ENCODE assay signal across 15 cellular contexts in genomic region chrY:25643024-25643915, GRCh38. TPM values are rescaled to one million over a fixed set of nuclear protein-coding genes. Genes with fewer than 3 reads are reported as not detected.
DNase-seq lines count a peak whose midpoint lies in the region; ATAC-seq, FAIRE-seq and TF ChIP-seq lines count a peak whose summit lies in the region.
"Not testable (repeated sequence)": the region's sequence is repeated elsewhere in the genome, so short reads cannot be mapped to it uniquely, and the experiment has no call there.
"Had no signal": no experiment of that assay in that cellular context is flagged by ENCODE, and none has a peak within 500 bp of the region (broad histone marks: within the 10 kb centered on the region; RNA-seq: fewer than 3 reads in every experiment).

No MANE protein-coding gene starts in this region.

- H3K36me3 ChIP-seq in RWPE2 (ENCODE audit: low read depth); gastrocnemius medialis: not testable (repeated sequence)

- CTCF ChIA-PET in A549 (lab: Yijun Ruan, JAX): not testable (repeated sequence)

- H3K9me3 ChIP-seq in A549; RWPE2 (ENCODE audit: severe bottlenecking); gastrocnemius medialis: not testable (repeated sequence)

- ATAC-seq in A549: peak; percentile 80 to 100
- ATAC-seq in RWPE2 (ENCODE audit: low read depth): peak; percentile 91
- peak; percentile 39 for ATAC-seq in foreskin keratinocyte
- peak; percentile 63 for ATAC-seq in left ventricle myocardium superior
- peak; percentile 78 to 89 for ATAC-seq in gastrocnemius medialis

- H3K4me3 ChIP-seq in A549; RWPE2 (ENCODE audit: severe bottlenecking); gastrocnemius medialis: not testable (repeated sequence)

- not testable (repeated sequence) for H3K4me2 ChIP-seq in A549

- not testable (repeated sequence) for FAIRE-seq in A549 (lab: Jason Lieb, UNC)

- no CpG with 5 or more reads among the region's 9 CpGs for WGBS in A549 (ENCODE audit: missing lambda C conversion rate)

- intact Hi-C loops in left ventricle myocardium superior (cut with micrococcal nuclease); gastrocnemius medialis (cut with DNase I; ENCODE audit: low total_unique reads): not testable (repeated sequence)

- not testable (repeated sequence) for DNase-seq in A549 (ENCODE audit: low read depth in 1 of 2, low spot score in 1 of 2); RWPE2 (ENCODE audit: low spot score); foreskin keratinocyte; left ventricle myocardium superior; gastrocnemius medialis

- TF ChIP-seq EP300 in A549 (IDR thresholded peaks at IDR 0.05): not testable (repeated sequence)

- in situ Hi-C loops in gastrocnemius medialis (cut with MboI; ENCODE audit: low sequenced_read_pairs in 4 of 4): not testable (repeated sequence)

- not testable (repeated sequence) for H3K27ac ChIP-seq in A549; RWPE2 (ENCODE audit: poor library complexity, severe bottlenecking); foreskin keratinocyte; gastrocnemius medialis

- TF ChIP-seq RAD21 in A549 (conservative IDR thresholded peaks at IDR 0.05 in 1 of 2, IDR thresholded peaks at IDR 0.05 in 1 of 2): not testable (repeated sequence)

- not testable (repeated sequence) for H3K4me1 ChIP-seq in A549; RWPE2 (ENCODE audit: insufficient read depth, poor library complexity, severe bottlenecking); foreskin keratinocyte; gastrocnemius medialis

- not testable (repeated sequence) for H3K27me3 ChIP-seq in RWPE2 (ENCODE audit: insufficient read depth, poor library complexity, severe bottlenecking); foreskin keratinocyte; gastrocnemius medialis

- POLR2A ChIA-PET in A549 (lab: Yijun Ruan, JAX): not testable (repeated sequence)

- not testable (repeated sequence) for TF ChIP-seq POLR2A in A549 (IDR thresholded peaks at IDR 0.05; ENCODE audit: low read length); gastrocnemius medialis (IDR thresholded peaks at IDR 0.05)

- TF ChIP-seq CTCF in A549 (IDR thresholded peaks at IDR 0.05); RWPE2 (IDR thresholded peaks at IDR 0.05; ENCODE audit: poor library complexity, severe bottlenecking); foreskin keratinocyte (conservative IDR thresholded peaks at IDR 0.05); gastrocnemius medialis (IDR thresholded peaks at IDR 0.05 in 4 of 5, conservative IDR thresholded peaks at IDR 0.05 in 1 of 5): not testable (repeated sequence)

RNA-seq across cellular contexts. Expression of gene CDY1, which starts 21.4 kb away (rescaled TPM):
- polyA plus RNA-seq in A549 (2011; rRNA removed) (not detected in 2 replicates), A549 (2017; fragmentation: RNase III; extraction: RNeasy Plus Mini Kit Qiagen cat#74134 plus additional on column Dnase treatment) (not detected in 3 replicates), foreskin keratinocyte (not detected in 2 replicates)
- not detected in 2 replicates for polyA plus RNA-seq in A549 (2012; cell fraction: cytosol; rRNA removed)
- polyA plus RNA-seq in A549 (2012; cell fraction: nucleus; rRNA removed): not detected in 2 replicates
- not detected in 2 replicates for polyA minus RNA-seq in A549 (2011; rRNA and poly(A)+ RNA removed)
- total RNA-seq in foreskin keratinocyte (not detected in 2 replicates), left ventricle myocardium superior (not detected), gastrocnemius medialis (not detected)
- total RNA-seq: A172; A673; CD4-positive, alpha-beta memory T cell; CD4-positive, CD25-positive, alpha-beta regulatory T cell; CD8-positive, alpha-beta memory T cell; Daoy; G401; GM12878 had no signal
- polyA plus RNA-seq: AG04450; CD14-positive monocyte; CD4-positive, alpha-beta memory T cell; CD4-positive, CD25-positive, alpha-beta regulatory T cell; CD8-positive, alpha-beta memory T cell; GM12878 had no signal

Comparison
In these comparisons a context has a peak if more than half of its experiments do, and no peak if none do; other contexts are left out.
1. ATAC-seq: peak in every context shown above with its lines; median percentile 91 in RWPE2; 90 in A549; 84 in gastrocnemius medialis; 63 in left ventricle myocardium superior; 39 in foreskin keratinocyte.